ENCODE assay signal across 16 cellular contexts in genomic region chr4:148355442-148356123, GRCh38.
DNase-seq lines count a peak whose midpoint lies in the region; ATAC-seq, FAIRE-seq and TF ChIP-seq lines count a peak whose summit lies in the region.
"Had no signal": no experiment of that assay in that cellular context is flagged by ENCODE, and none has a peak within 500 bp of the region (broad histone marks: within the 10 kb centered on the region; RNA-seq: fewer than 3 reads in every experiment).

No MANE protein-coding gene starts in this region.

- H3K27ac ChIP-seq in CD4-positive, CD25-positive, alpha-beta regulatory T cell (ENCODE audit: insufficient read depth, low read length, poor library complexity, severe bottlenecking) = peak overlapping the region; percentile 41
- no peak overlapping the region for H3K27ac ChIP-seq in mammary epithelial cell (ENCODE audit: insufficient read depth, low read depth, low read length)
- H3K27ac ChIP-seq: BLaER1, PC-9, uterus had no signal

- peak overlapping the region; percentile 67 to 83 (median 70) for H3K27ac Mint-ChIP-seq in CD4-positive, CD25-positive, alpha-beta regulatory T cell
- peak overlapping the region; percentile 32 to 39 for H3K27ac Mint-ChIP-seq in effector memory CD8-positive, alpha-beta T cell

- H3K27me3 ChIP-seq in CD4-positive, CD25-positive, alpha-beta regulatory T cell (ENCODE audit: control insufficient read depth, insufficient read depth, low read length) = no peaks in the 10 kb centered on the region
- no peaks in the 10 kb centered on the region for H3K27me3 ChIP-seq in mammary epithelial cell (ENCODE audit: insufficient read depth, low read length)
- H3K27me3 ChIP-seq: BLaER1, uterus had no signal

- in situ Hi-C loops in mammary epithelial cell (cut with MboI; ENCODE audit: low sequenced_read_pairs in 2 of 2) = no loop called here

- no peaks in the 10 kb centered on the region for H3K36me3 ChIP-seq in CD4-positive, CD25-positive, alpha-beta regulatory T cell (ENCODE audit: control insufficient read depth, insufficient read depth, low read length)
- H3K36me3 ChIP-seq in mucosa of descending colon (ENCODE audit: low read depth) (no peaks in the 10 kb centered on the region), mammary epithelial cell (ENCODE audit: insufficient read depth, low read length) (no peaks in the 10 kb centered on the region)
- H3K36me3 ChIP-seq: BLaER1, uterus had no signal

- BruUV-seq in mammary epithelial cell (replicated peaks; lab: Mats Ljungman, UMichigan) = no TSS peak

- ATAC-seq in CD4-positive, CD25-positive, alpha-beta regulatory T cell (ENCODE audit: low read depth in 2 of 2) = peak; percentile 62 to 75
- ATAC-seq in effector memory CD8-positive, alpha-beta T cell (replicated peaks) = peak; percentile 62
- ATAC-seq in mucosa of descending colon (peak; percentile 44), HG02623 (IDR thresholded peaks at IDR 0.05; ENCODE audit: unreplicated experiment) (no peak), HG02678 (IDR thresholded peaks at IDR 0.05; ENCODE audit: unreplicated experiment) (no peak)

- H3K4me3 Mint-ChIP-seq in CD4-positive, CD25-positive, alpha-beta regulatory T cell = peak overlapping the region in 3 of 4 donors; percentile 53 to 80 (median 68)
- peak overlapping the region; percentile 39 for H3K4me3 Mint-ChIP-seq in effector memory CD8-positive, alpha-beta T cell

- no peak for TF ChIP-seq CTCF in mucosa of descending colon (IDR thresholded peaks at IDR 0.05)
- TF ChIP-seq CTCF in mammary epithelial cell (conservative IDR thresholded peaks at IDR 0.05 in 1 of 2, IDR thresholded peaks at IDR 0.05 in 1 of 2; ENCODE audit: extremely low read depth in 1 of 2, insufficient read depth in 1 of 2, low read depth in 1 of 2, low read length in 2 of 2) = no peak

- 79% methylated on average over 4 of the region's 4 CpGs for WGBS in mammary epithelial cell (ENCODE audit: low coverage, missing lambda C conversion rate)

- CTCF ChIA-PET in mammary epithelial cell (lab: Charles Lee; ENCODE audit: low non-redundant PET) = no interaction called here

- H3K4me3 ChIP-seq in CD4-positive, CD25-positive, alpha-beta regulatory T cell (ENCODE audit: low read depth, low read length) = peak overlapping the region; percentile 63
- no peak overlapping the region for H3K4me3 ChIP-seq in mucosa of descending colon
- no peak overlapping the region for H3K4me3 ChIP-seq in mammary epithelial cell (replicated peaks in 1 of 3; ENCODE audit: insufficient read depth in 1 of 3, low read depth in 2 of 3, low read length in 3 of 3)
- H3K4me3 ChIP-seq: BLaER1, PC-9, uterus had no signal

- H3K9me3 Mint-ChIP-seq in CD4-positive, CD25-positive, alpha-beta regulatory T cell = peaks cover 0 to 1% (median 0%) of the 10 kb centered on the region in 7 donors
- no peaks in the 10 kb centered on the region for H3K9me3 Mint-ChIP-seq in effector memory CD8-positive, alpha-beta T cell

- peaks cover 22% of the 10 kb centered on the region for H3K4me1 ChIP-seq in CD4-positive, CD25-positive, alpha-beta regulatory T cell (ENCODE audit: control insufficient read depth, insufficient read depth, low read length, poor library complexity, severe bottlenecking)
- H3K4me1 ChIP-seq in mucosa of descending colon (ENCODE audit: low read depth) (no peaks in the 10 kb centered on the region), mammary epithelial cell (ENCODE audit: insufficient read depth, low read length) (no peaks in the 10 kb centered on the region)
- H3K4me1 ChIP-seq: BLaER1, uterus had no signal

- peak in 2 of 3 donors; percentile 9 to 46 for DNase-seq in CD4-positive, CD25-positive, alpha-beta regulatory T cell
- DNase-seq in GM19239 (ENCODE audit: insufficient read length, low spot score) (no peak), mucosa of descending colon (no peak), mammary epithelial cell (no peak)
- DNase-seq in effector memory CD8-positive, alpha-beta T cell = no peak
- DNase-seq: activated CD4-positive, alpha-beta T cell treated with anti-CD3 and anti-CD28 coated beads for 4 hours; activated effector memory CD4-positive, alpha-beta T cell treated with Interleukin-2 at 50 U/mL for 16 hours; DND-41; NCI-H524; nucleus accumbens; PC-9; SW 1271; uterus had no signal

- H3K9ac ChIP-seq in mammary epithelial cell (ENCODE audit: insufficient read depth, low read length) = no peak overlapping the region
- H3K9ac ChIP-seq: BLaER1 had no signal

- dilution Hi-C loops in mammary epithelial cell (cut with HindIII; ENCODE audit: low sequenced_read_pairs) = no loop called here

- H3K36me3 Mint-ChIP-seq in CD4-positive, CD25-positive, alpha-beta regulatory T cell = no peaks in the 10 kb centered on the region
- H3K36me3 Mint-ChIP-seq in effector memory CD8-positive, alpha-beta T cell (ENCODE audit: insufficient read depth) = no peaks in the 10 kb centered on the region

- peak; percentile 18 for FAIRE-seq in GM19239 (lab: Jason Lieb, UNC)

- H3K4me2 ChIP-seq in mammary epithelial cell (ENCODE audit: insufficient read depth, low read depth, low read length) = no peak overlapping the region
- H3K4me2 ChIP-seq: BLaER1, PC-9 had no signal

- no peaks in the 10 kb centered on the region for H3K27me3 Mint-ChIP-seq in CD4-positive, CD25-positive, alpha-beta regulatory T cell
- no peaks in the 10 kb centered on the region for H3K27me3 Mint-ChIP-seq in effector memory CD8-positive, alpha-beta T cell

- no peaks in the 10 kb centered on the region for H3K79me2 ChIP-seq in mammary epithelial cell (ENCODE audit: insufficient read depth, low read length)

- no peak overlapping the region for H2AFZ ChIP-seq in mammary epithelial cell (ENCODE audit: low read depth, low read length)
- H2AFZ ChIP-seq: PC-9 had no signal

- H3K4me1 Mint-ChIP-seq in CD4-positive, CD25-positive, alpha-beta regulatory T cell = peaks cover 14 to 45% (median 29%) of the 10 kb centered on the region in 4 donors
- peaks cover 19 to 24% of the 10 kb centered on the region in 2 donors for H3K4me1 Mint-ChIP-seq in effector memory CD8-positive, alpha-beta T cell (ENCODE audit: low read depth in 2 of 2)

- H4K20me1 ChIP-seq in mammary epithelial cell (ENCODE audit: insufficient read depth, low read length) = no peaks in the 10 kb centered on the region
- H4K20me1 ChIP-seq: BLaER1 had no signal

- H3K9me3 ChIP-seq in CD4-positive, CD25-positive, alpha-beta regulatory T cell (ENCODE audit: control insufficient read depth in 2 of 2, low read length in 2 of 2) = no peaks in the 10 kb centered on the region
- H3K9me3 ChIP-seq in mucosa of descending colon (no peaks in the 10 kb centered on the region), mammary epithelial cell (replicated peaks; ENCODE audit: insufficient read depth, low read length) (no peaks in the 10 kb centered on the region)
- H3K9me3 ChIP-seq: BLaER1, uterus had no signal

- intact Hi-C loops in mucosa of descending colon (cut with DNase I, micrococcal nuclease) (no loop called here), mammary epithelial cell (cut with micrococcal nuclease) (no loop called here)

Comparison
In these comparisons a context has a peak if more than half of its experiments do, and no peak if none do; other contexts are left out.
1. ATAC-seq: peak in CD4-positive, CD25-positive, alpha-beta regulatory T cell (2 of 2), effector memory CD8-positive, alpha-beta T cell (single experiment) and mucosa of descending colon (single experiment); none in HG02623 (single experiment) and HG02678 (single experiment).
2. DNase-seq: peak in CD4-positive, CD25-positive, alpha-beta regulatory T cell (2 of 3); none in GM19239 (single experiment), effector memory CD8-positive, alpha-beta T cell (0 of 3), mucosa of descending colon (0 of 3) and mammary epithelial cell (single experiment).